In genomic region chr19:17842663-17843313, GRCh38 we compare ENCODE assay signal across 10 cellular contexts. TPM values are rescaled to one million over a fixed set of nuclear protein-coding genes. Genes with fewer than 3 reads are reported as not detected.
A peak's percentile ranks its signal among the peaks of the same experiment; 100 is the strongest.
DNase-seq lines count a peak whose midpoint lies in the region; ATAC-seq and TF ChIP-seq lines count a peak whose summit lies in the region.
"Had no signal": no experiment of that assay in that cellular context is flagged by ENCODE, and none has a peak within 500 bp of the region (broad histone marks: within the 10 kb centered on the region; RNA-seq: fewer than 3 reads in every experiment).

No MANE protein-coding gene starts in this region.

- no peak overlapping the region for H2AK5ac ChIP-seq in trophoblast cell (ENCODE audit: low read length)

- no peaks in the 10 kb centered on the region for H3K9me3 ChIP-seq in CD4-positive, CD25-positive, alpha-beta regulatory T cell (ENCODE audit: control insufficient read depth in 2 of 2, low read length in 2 of 2)
- H3K9me3 ChIP-seq in T-helper 17 cell (ENCODE audit: control insufficient read depth, low read length, poor library complexity, severe bottlenecking), result no peaks in the 10 kb centered on the region
- H3K9me3 ChIP-seq in prostate gland, result no peaks in the 10 kb centered on the region
- peaks cover 14% of the 10 kb centered on the region for H3K9me3 ChIP-seq in trophoblast cell (ENCODE audit: insufficient read depth, low read depth, low read length)
- H3K9me3 ChIP-seq: Caco-2 had no signal

- no peak overlapping the region for H3K4ac ChIP-seq in trophoblast cell (ENCODE audit: low read depth, low read length)

- H3K27ac Mint-ChIP-seq in CD4-positive, CD25-positive, alpha-beta regulatory T cell, result no peak overlapping the region
- no peak overlapping the region for H3K27ac Mint-ChIP-seq in T-helper 17 cell
- no peak overlapping the region for H3K27ac Mint-ChIP-seq in activated naive CD4-positive, alpha-beta T cell treated with anti-CD3 and anti-CD28 coated beads for 36 hours

- H3K9me3 Mint-ChIP-seq in CD4-positive, CD25-positive, alpha-beta regulatory T cell, result peaks cover 0 to 2% (median 0%) of the 10 kb centered on the region in 7 donors
- H3K9me3 Mint-ChIP-seq in activated naive CD4-positive, alpha-beta T cell treated with anti-CD3 and anti-CD28 coated beads for 36 hours, result no peaks in the 10 kb centered on the region

- H3K27me3 Mint-ChIP-seq in CD4-positive, CD25-positive, alpha-beta regulatory T cell, result no peaks in the 10 kb centered on the region
- H3K27me3 Mint-ChIP-seq in T-helper 17 cell, result no peaks in the 10 kb centered on the region
- no peaks in the 10 kb centered on the region for H3K27me3 Mint-ChIP-seq in activated naive CD4-positive, alpha-beta T cell treated with anti-CD3 and anti-CD28 coated beads for 36 hours (ENCODE audit: low read depth)

- no peaks in the 10 kb centered on the region for H3K27me3 ChIP-seq in CD4-positive, CD25-positive, alpha-beta regulatory T cell (ENCODE audit: control insufficient read depth, insufficient read depth, low read length)
- H3K27me3 ChIP-seq in prostate gland (replicated peaks; ENCODE audit: insufficient read depth), result no peaks in the 10 kb centered on the region
- H3K27me3 ChIP-seq in trophoblast cell (ENCODE audit: insufficient read depth, low read length), result peaks cover 15% of the 10 kb centered on the region

- H3K23ac ChIP-seq in trophoblast cell (ENCODE audit: low read length), result no peak overlapping the region

- peaks cover 8 to 47% (median 22%) of the 10 kb centered on the region in 4 donors for H3K4me1 Mint-ChIP-seq in CD4-positive, CD25-positive, alpha-beta regulatory T cell
- peaks cover 23% of the 10 kb centered on the region for H3K4me1 Mint-ChIP-seq in T-helper 17 cell
- H3K4me1 Mint-ChIP-seq in activated naive CD4-positive, alpha-beta T cell treated with anti-CD3 and anti-CD28 coated beads for 36 hours (ENCODE audit: low read depth), result peaks cover 39% of the 10 kb centered on the region

- H4K12ac ChIP-seq in trophoblast cell (ENCODE audit: low read depth, low read length), result no peak overlapping the region

- no peak overlapping the region for H3K14ac ChIP-seq in trophoblast cell (ENCODE audit: low read length)

- no peak overlapping the region for H2BK12ac ChIP-seq in trophoblast cell (ENCODE audit: low read length)

- no peak overlapping the region for H3K4me3 ChIP-seq in CD4-positive, CD25-positive, alpha-beta regulatory T cell (ENCODE audit: low read depth, low read length)
- peak overlapping the region; percentile 38 for H3K4me3 ChIP-seq in fibroblast of pulmonary artery (replicated peaks; ENCODE audit: low read depth, low read length)
- peak overlapping the region; percentile 13 to 20 for H3K4me3 ChIP-seq in prostate gland
- H3K4me3 ChIP-seq in trophoblast cell (ENCODE audit: low read depth, low read length), result no peak overlapping the region

- no peak overlapping the region for H2BK120ac ChIP-seq in trophoblast cell (ENCODE audit: insufficient read depth, low read length, poor library complexity)

- no peak overlapping the region for H4K8ac ChIP-seq in trophoblast cell (ENCODE audit: low read depth, low read length)

- H3K79me2 ChIP-seq in trophoblast cell (ENCODE audit: control insufficient read depth, insufficient read depth, low read length, poor library complexity), result no peaks in the 10 kb centered on the region

- H3K36me3 ChIP-seq in CD4-positive, CD25-positive, alpha-beta regulatory T cell (ENCODE audit: control insufficient read depth, insufficient read depth, low read length), result peaks cover 59% of the 10 kb centered on the region
- no peaks in the 10 kb centered on the region for H3K36me3 ChIP-seq in prostate gland
- no peaks in the 10 kb centered on the region for H3K36me3 ChIP-seq in trophoblast cell (ENCODE audit: control insufficient read depth in 1 of 2, insufficient read depth in 2 of 2, low read length in 2 of 2)

- peaks cover 34% of the 10 kb centered on the region for H3K4me1 ChIP-seq in CD4-positive, CD25-positive, alpha-beta regulatory T cell (ENCODE audit: control insufficient read depth, insufficient read depth, low read length, poor library complexity, severe bottlenecking)
- H3K4me1 ChIP-seq in prostate gland (replicated peaks) (peaks cover 3% of the 10 kb centered on the region), trophoblast cell (ENCODE audit: control insufficient read depth in 1 of 2, insufficient read depth in 2 of 2, low read length in 2 of 2) (peaks cover 2 to 6% of the 10 kb centered on the region in 2 experiments)
- H3K4me1 ChIP-seq: Caco-2 had no signal

- TF ChIP-seq CTCF in fibroblast of pulmonary artery (IDR thresholded peaks at IDR 0.05; ENCODE audit: low read length, missing control alignments) (no peak), prostate gland (IDR thresholded peaks at IDR 0.05) (no peak)

- CTCF ChIA-PET in activated naive CD4-positive, alpha-beta T cell treated with anti-CD3 and anti-CD28 coated beads for 36 hours (lab: Charles Lee), result interaction anchor here (0.6 to 0.9 kb wide), 3 partner anchors 13 to 87 kb away, joined by 3 to 5 read pairs (median 3); no protein-coding TSS in a partner anchor

- no peak overlapping the region for H3K9ac ChIP-seq in trophoblast cell (ENCODE audit: low read length)

- peak overlapping the region; percentile 49 for H3K27ac ChIP-seq in CD4-positive, CD25-positive, alpha-beta regulatory T cell (ENCODE audit: insufficient read depth, low read length, poor library complexity, severe bottlenecking)
- H3K27ac ChIP-seq in prostate gland (no peak overlapping the region), trophoblast cell (ENCODE audit: low read depth, low read length) (no peak overlapping the region)

- H4K91ac ChIP-seq in trophoblast cell (ENCODE audit: low read depth, low read length), result no peak overlapping the region

- no peak overlapping the region for H2BK5ac ChIP-seq in trophoblast cell (ENCODE audit: low read depth, low read length, poor library complexity)

- no peaks in the 10 kb centered on the region for H3K79me1 ChIP-seq in trophoblast cell (ENCODE audit: low read length)

- H3K4me3 Mint-ChIP-seq in CD4-positive, CD25-positive, alpha-beta regulatory T cell, result no peak overlapping the region
- H3K4me3 Mint-ChIP-seq in T-helper 17 cell, result peak overlapping the region; percentile 93
- H3K4me3 Mint-ChIP-seq in activated naive CD4-positive, alpha-beta T cell treated with anti-CD3 and anti-CD28 coated beads for 36 hours, result no peak overlapping the region

- no peak for DNase-seq in CD4-positive, CD25-positive, alpha-beta regulatory T cell
- no peak for DNase-seq in T-helper 17 cell
- no peak for DNase-seq in fibroblast of pulmonary artery (ENCODE audit: low read depth)
- no peak for DNase-seq in prostate gland (ENCODE audit: low spot score)
- no peak for DNase-seq in trophoblast cell
- DNase-seq in activated naive CD4-positive, alpha-beta T cell treated with anti-CD3 and anti-CD28 coated beads for 36 hours, result no peak
- DNase-seq in HK-2 (ENCODE audit: unreplicated experiment), result no peak
- DNase-seq: central memory CD4-positive, alpha-beta T cell had no signal

- intact Hi-C loops in prostate gland (cut with DNase I), result no loop called here
- intact Hi-C loops in activated naive CD4-positive, alpha-beta T cell treated with anti-CD3 and anti-CD28 coated beads for 36 hours (cut with micrococcal nuclease), result no loop called here

- no peak overlapping the region for H3K4me2 ChIP-seq in trophoblast cell (ENCODE audit: low read length)

- no peak overlapping the region for H2AFZ ChIP-seq in trophoblast cell (ENCODE audit: insufficient read depth, low read length, poor library complexity)

- H3K36me3 Mint-ChIP-seq in CD4-positive, CD25-positive, alpha-beta regulatory T cell, result peaks cover 23% of the 10 kb centered on the region
- H3K36me3 Mint-ChIP-seq in T-helper 17 cell (ENCODE audit: low read depth), result peaks cover 6% of the 10 kb centered on the region
- H3K36me3 Mint-ChIP-seq in activated naive CD4-positive, alpha-beta T cell treated with anti-CD3 and anti-CD28 coated beads for 36 hours (ENCODE audit: low read depth), result peaks cover 71% of the 10 kb centered on the region

- no peak overlapping the region for H3K18ac ChIP-seq in trophoblast cell (ENCODE audit: low read length)

- ATAC-seq in CD4-positive, CD25-positive, alpha-beta regulatory T cell (ENCODE audit: low read depth in 2 of 2), result no peak
- ATAC-seq in T-helper 17 cell (no peak), HG02588 (IDR thresholded peaks at IDR 0.05; ENCODE audit: unreplicated experiment) (no peak)

- 54% methylated on average over 20 of the region's 21 CpGs for WGBS in prostate gland
- WGBS in trophoblast cell (ENCODE audit: extremely low coverage, insufficient coverage, insufficient read length), result no CpG with 5 or more reads among the region's 21 CpGs

- no peak for TF ChIP-seq POLR2A in prostate gland (IDR thresholded peaks at IDR 0.05)

RNA-seq across cellular contexts. Expression of gene JAK3, which starts 5.0 kb away (rescaled TPM):
- 198 TPM for total RNA-seq in CD4-positive, CD25-positive, alpha-beta regulatory T cell
- 100 to 1,000 TPM in 1 of 4 donors, 10 to 100 TPM in 3; 80.8 to 103 (median 88.4) TPM for polyA plus RNA-seq in CD4-positive, CD25-positive, alpha-beta regulatory T cell
- total RNA-seq in T-helper 17 cell (100 to 1,000 TPM; 149 to 211 TPM), prostate gland (10 to 100 TPM in 1 of 2 donors, 1 to 10 TPM in 1; 1.5 to 10.1 TPM)
- polyA plus RNA-seq in trophoblast cell (2013), result 0.26 and 0.29 TPM in 2 replicates
- 100 to 1,000 TPM; 231 to 235 TPM for total RNA-seq in activated naive CD4-positive, alpha-beta T cell treated with anti-CD3 and anti-CD28 coated beads for 36 hours
- total RNA-seq: Caco-2 had no signal

RNA-seq across cellular contexts. Expression of gene RPL18A, which starts 16.9 kb away (rescaled TPM):
- total RNA-seq in CD4-positive, CD25-positive, alpha-beta regulatory T cell, result 2,143 TPM
- 1,000 to 10,000 TPM; 3,036 to 4,374 (median 3,670) TPM for polyA plus RNA-seq in CD4-positive, CD25-positive, alpha-beta regulatory T cell
- total RNA-seq in T-helper 17 cell (1,000 to 10,000 TPM; 3,447 to 3,486 TPM), prostate gland (1,000 to 10,000 TPM; 1,351 to 1,892 TPM)
- 1,931 and 1,990 TPM in 2 replicates for polyA plus RNA-seq in trophoblast cell (2013)
- 1,000 to 10,000 TPM; 4,021 to 4,160 TPM for total RNA-seq in activated naive CD4-positive, alpha-beta T cell treated with anti-CD3 and anti-CD28 coated beads for 36 hours

RNA-seq across cellular contexts. Expression of gene INSL3, which starts 21.5 kb away (rescaled TPM):
- total RNA-seq in CD4-positive, CD25-positive, alpha-beta regulatory T cell, result 5.5 TPM
- 1 to 10 TPM; 1.5 to 5.4 (median 2.2) TPM for polyA plus RNA-seq in CD4-positive, CD25-positive, alpha-beta regulatory T cell
- 1 to 10 TPM; 5.0 to 9.1 TPM for total RNA-seq in T-helper 17 cell
- 100 to 1,000 TPM in 1 of 2 donors, not detected in 1; 117 TPM for total RNA-seq in prostate gland
- polyA plus RNA-seq in trophoblast cell (2013), result 0.08 and 0.10 TPM in 2 replicates
- 1 to 10 TPM; 5.7 to 5.9 TPM for total RNA-seq in activated naive CD4-positive, alpha-beta T cell treated with anti-CD3 and anti-CD28 coated beads for 36 hours
- total RNA-seq: Caco-2 had no signal

RNA-seq across cellular contexts. Expression of gene SLC5A5, which starts 29.0 kb away (rescaled TPM):
- 1.0 TPM for total RNA-seq in CD4-positive, CD25-positive, alpha-beta regulatory T cell
- polyA plus RNA-seq in CD4-positive, CD25-positive, alpha-beta regulatory T cell, result 1 to 10 TPM in 3 of 4 donors, under 1 TPM in 1; 0.76 to 1.8 (median 1.3) TPM
- total RNA-seq in T-helper 17 cell, result 1 to 10 TPM; 1.3 to 2.0 TPM
- total RNA-seq in prostate gland, result 1 to 10 TPM in 1 of 2 donors, not detected in 1; 1.2 TPM
- 0.01 TPM in 2 replicates for polyA plus RNA-seq in trophoblast cell (2013)
- 1 to 10 TPM; 1.1 to 1.2 TPM for total RNA-seq in activated naive CD4-positive, alpha-beta T cell treated with anti-CD3 and anti-CD28 coated beads for 36 hours

RNA-seq across cellular contexts. Expression of gene B3GNT3, which starts 47.9 kb away (rescaled TPM):
- total RNA-seq in CD4-positive, CD25-positive, alpha-beta regulatory T cell, result 0.47 TPM
- polyA plus RNA-seq in CD4-positive, CD25-positive, alpha-beta regulatory T cell, result under 1 TPM in 1 of 4 donors, not detected in 3; 0.27 TPM
- total RNA-seq in T-helper 17 cell, result under 1 TPM; 0.52 to 0.94 TPM
- total RNA-seq in prostate gland, result 10 to 100 TPM in 1 of 2 donors, 1 to 10 TPM in 1; 5.2 to 11.9 TPM
- 0.19 TPM in 2 replicates for polyA plus RNA-seq in trophoblast cell (2013)
- under 1 TPM; 0.17 to 0.19 TPM for total RNA-seq in activated naive CD4-positive, alpha-beta T cell treated with anti-CD3 and anti-CD28 coated beads for 36 hours

Comparison
In these comparisons a context has a peak if more than half of its experiments do, and no peak if none do; other contexts are left out.
1. H3K4me3 ChIP-seq: peak in fibroblast of pulmonary artery (single experiment) and prostate gland (2 of 2); none in CD4-positive, CD25-positive, alpha-beta regulatory T cell (single experiment) and trophoblast cell (single experiment).
2. RNA of gene JAK3, which starts 5.0 kb away (total RNA-seq): 231 to 235 TPM in activated naive CD4-positive, alpha-beta T cell treated with anti-CD3 and anti-CD28 coated beads for 36 hours, 149 to 211 TPM in T-helper 17 cell and 198 TPM in CD4-positive, CD25-positive, alpha-beta regulatory T cell (single experiment); 1.5 to 10.1 TPM in prostate gland; every median in the first group is over 10 times any median in the second.